29 cellular contexts compared by ENCODE assay signal in genomic region chr10:2761971-2762370, GRCh38.
"Had no signal": no experiment of that assay in that cellular context is flagged by ENCODE, and none has a peak within 500 bp of the region (broad histone marks: within the 10 kb centered on the region; RNA-seq: fewer than 3 reads in every experiment).

No MANE protein-coding gene starts in this region.

- H3K4me1 ChIP-seq: suprapubic skin, testis, thyroid gland, tibial artery, tibial nerve, transverse colon, upper lobe of left lung, upper lobe of right lung, uterus, vagina had no signal

- H3K9me3 ChIP-seq: suprapubic skin, testis, thoracic aorta, thyroid gland, tibial artery, tibial nerve, transverse colon, upper lobe of left lung, upper lobe of right lung, uterus, vagina had no signal

- H3K36me3 ChIP-seq: stomach, suprapubic skin, thoracic aorta, thyroid gland, tibial artery, tibial nerve, transverse colon, upper lobe of left lung, upper lobe of right lung, uterus, vagina had no signal

- H3K4me1 Mint-ChIP-seq: stimulated activated effector memory CD8-positive, alpha-beta T cell treated with anti-CD3 and anti-CD28 coated beads, Interleukin-12 subunit alpha, Interleukin-12 subunit beta, amount 100 ng/mL, for 72 hours; stimulated activated memory B cell treated with anti-CD40 and anti-IgM and Interleukin-4, amounts not matched to agents 10 μg/mL and 1 μg/mL and 100 μg/mL, for 72 hours; stimulated activated naive B cell treated with anti-CD40 and anti-IgM and Interleukin-4, amounts not matched to agents 10 μg/mL and 1 μg/mL and 100 μg/mL, for 72 hours; stimulated activated naive CD8-positive, alpha-beta T cell treated with anti-CD3 and anti-CD28 coated beads, Interleukin-15, amount 100 ng/mL, for 72 hours had no signal

- DNase-seq: stimulated activated CD4-positive, alpha-beta T cell treated with anti-CD3 and anti-CD28 coated beads, Interleukin-2, amount 100 ng/mL, for 48 hours; stimulated activated CD4-positive, alpha-beta T cell treated with anti-CD3 and anti-CD28 coated beads, Interleukin-4, amount 100 ng/mL, for 1 hour; stimulated activated CD4-positive, alpha-beta T cell treated with anti-CD3 and anti-CD28 coated beads, Interleukin-4, amount 100 ng/mL, for 24 hours; stimulated activated CD4-positive, alpha-beta T cell treated with anti-CD3 and anti-CD28 coated beads, Interleukin-4, amount 100 ng/mL, for 4 hours; stimulated activated CD8-positive, alpha-beta memory T cell treated with anti-CD3 and anti-CD28 coated beads, Interleukin-4, amount 100 ng/mL, for 48 hours; stimulated activated naive B cell treated with anti-CD40 and anti-IgM and Interleukin-4, amounts not matched to agents 10 μg/mL and 1 μg/mL and 100 μg/mL, for 72 hours; stimulated activated naive CD4-positive, alpha-beta T cell; stimulated activated naive CD4-positive, alpha-beta T cell treated with Interleukin-2 at 50 U/mL for 16 hours; stimulated activated naive CD8-positive, alpha-beta T cell treated with anti-CD3 and anti-CD28 coated beads, Interleukin-15, amount 100 ng/mL, for 72 hours; stimulated activated naive CD8-positive, alpha-beta T cell treated with anti-CD3 and anti-CD28 coated beads, Interleukin-15, Interleukin-2, amounts not matched to agents 100 U/mL and 50 U/mL, for 24 hours; stomach; substantia nigra; testis; thyroid gland; tibial artery; transverse colon; trophoblast cell; upper lobe of left lung; upper lobe of right lung had no signal

- H3K4me3 Mint-ChIP-seq: stimulated activated effector memory CD8-positive, alpha-beta T cell treated with anti-CD3 and anti-CD28 coated beads, Interleukin-12 subunit alpha, Interleukin-12 subunit beta, amount 100 ng/mL, for 72 hours; stimulated activated memory B cell treated with anti-CD40 and anti-IgM and Interleukin-4, amounts not matched to agents 10 μg/mL and 1 μg/mL and 100 μg/mL, for 72 hours; stimulated activated naive B cell treated with anti-CD40 and anti-IgM and Interleukin-4, amounts not matched to agents 10 μg/mL and 1 μg/mL and 100 μg/mL, for 72 hours; stimulated activated naive CD8-positive, alpha-beta T cell treated with anti-CD3 and anti-CD28 coated beads, Interleukin-15, amount 100 ng/mL, for 72 hours; stimulated activated naive CD8-positive, alpha-beta T cell treated with anti-CD3 and anti-CD28 coated beads, Interleukin-15, Interleukin-2, amounts not matched to agents 100 ng/mL and 50 ng/mL, for 24 hours; type B pancreatic cell had no signal

- FAIRE-seq: urothelium cell line had no signal

- H3K27ac ChIP-seq: stomach, suprapubic skin, testis, thoracic aorta, thyroid gland, tibial artery, tibial nerve, transverse colon, upper lobe of left lung, upper lobe of right lung, uterus, vagina had no signal

- H3K36me3 Mint-ChIP-seq: stimulated activated effector memory CD8-positive, alpha-beta T cell treated with anti-CD3 and anti-CD28 coated beads, Interleukin-12 subunit alpha, Interleukin-12 subunit beta, amount 100 ng/mL, for 72 hours; stimulated activated memory B cell treated with anti-CD40 and anti-IgM and Interleukin-4, amounts not matched to agents 10 μg/mL and 1 μg/mL and 100 μg/mL, for 72 hours; stimulated activated naive B cell treated with anti-CD40 and anti-IgM and Interleukin-4, amounts not matched to agents 10 μg/mL and 1 μg/mL and 100 μg/mL, for 72 hours; type B pancreatic cell had no signal

- H3K4me3 ChIP-seq: stomach, suprapubic skin, testis, thoracic aorta, thyroid gland, tibial artery, tibial nerve, transverse colon, upper lobe of left lung, upper lobe of right lung, uterus, vagina had no signal

- H3K27ac Mint-ChIP-seq: stimulated activated effector memory CD8-positive, alpha-beta T cell treated with anti-CD3 and anti-CD28 coated beads, Interleukin-12 subunit alpha, Interleukin-12 subunit beta, amount 100 ng/mL, for 72 hours; stimulated activated memory B cell treated with anti-CD40 and anti-IgM and Interleukin-4, amounts not matched to agents 10 μg/mL and 1 μg/mL and 100 μg/mL, for 72 hours; stimulated activated naive B cell treated with anti-CD40 and anti-IgM and Interleukin-4, amounts not matched to agents 10 μg/mL and 1 μg/mL and 100 μg/mL, for 72 hours; stimulated activated naive CD8-positive, alpha-beta T cell treated with anti-CD3 and anti-CD28 coated beads, Interleukin-15, Interleukin-2, amounts not matched to agents 100 ng/mL and 50 ng/mL, for 24 hours; type B pancreatic cell had no signal

- ATAC-seq: stimulated activated effector memory CD8-positive, alpha-beta T cell treated with anti-CD3 and anti-CD28 coated beads, Interleukin-12 subunit alpha, Interleukin-12 subunit beta, amount 100 ng/mL, for 72 hours; stimulated activated memory B cell treated with anti-CD40 and anti-IgM and Interleukin-4, amounts not matched to agents 10 μg/mL and 1 μg/mL and 100 μg/mL, for 72 hours; stimulated activated naive B cell treated with anti-CD40 and anti-IgM and Interleukin-4, amounts not matched to agents 10 μg/mL and 1 μg/mL and 100 μg/mL, for 72 hours; stimulated activated naive CD8-positive, alpha-beta T cell treated with anti-CD3 and anti-CD28 coated beads, Interleukin-15, amount 100 ng/mL, for 72 hours; stimulated activated naive CD8-positive, alpha-beta T cell treated with anti-CD3 and anti-CD28 coated beads, Interleukin-15, Interleukin-2, amounts not matched to agents 100 U/mL and 50 U/mL, for 24 hours; upper lobe of right lung had no signal

- H3K27me3 ChIP-seq: suprapubic skin, testis, thyroid gland, tibial artery, tibial nerve, transverse colon, upper lobe of left lung, upper lobe of right lung, uterus, vagina had no signal
